ENCODE assay signal across 13 cellular contexts in the genomic region with DNA sequence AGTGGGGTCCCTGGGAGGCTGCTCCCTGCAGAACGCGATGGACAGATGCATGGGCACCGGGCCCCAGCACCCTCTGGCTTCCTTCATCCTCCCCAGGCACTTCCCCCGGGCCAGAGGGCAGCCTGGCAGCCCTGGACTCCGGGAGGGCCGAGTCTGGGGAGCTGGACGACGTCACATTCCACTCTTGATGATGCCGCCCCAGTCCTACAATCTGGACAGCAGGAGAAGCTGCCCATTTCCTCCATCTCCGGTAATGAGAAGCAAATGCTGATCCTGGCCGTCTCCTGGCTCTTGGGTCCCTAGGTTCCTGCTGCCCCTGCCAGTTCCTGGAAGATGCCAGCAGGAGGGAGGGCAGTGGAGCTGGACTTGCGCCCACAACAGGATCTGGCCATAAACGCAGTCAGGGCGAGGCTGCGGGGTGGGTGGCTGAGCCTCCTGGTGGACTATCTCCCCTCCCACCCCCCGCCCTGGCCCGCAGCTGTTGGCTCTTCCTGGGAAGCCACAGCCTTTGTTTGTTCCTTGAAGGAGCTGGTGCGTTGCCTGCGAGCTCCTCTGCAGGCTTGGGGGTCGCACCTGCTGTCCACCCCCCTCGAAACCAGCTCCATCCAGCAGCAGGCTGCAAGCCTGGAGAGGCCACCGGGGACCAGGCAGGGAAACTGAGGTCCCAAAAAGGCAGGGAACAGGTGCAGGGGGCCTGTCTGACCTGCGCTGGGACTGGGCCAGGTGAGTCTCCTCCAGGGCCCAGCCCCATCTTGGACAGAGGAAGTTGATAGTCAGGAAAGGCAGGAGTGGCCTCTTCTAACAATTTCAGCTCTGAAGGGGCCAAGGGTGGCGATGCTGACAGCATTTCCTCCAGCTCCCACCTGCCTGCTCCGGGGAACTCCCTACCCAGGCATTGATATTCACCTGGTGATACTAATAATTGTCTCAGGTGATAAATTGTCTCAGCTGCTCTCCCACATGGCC. TPM values are rescaled to one million over a fixed set of nuclear protein-coding genes. Genes with fewer than 3 reads are reported as not detected.
DNase-seq lines count a peak whose midpoint lies in the region.
"Had no signal": no experiment of that assay in that cellular context is flagged by ENCODE, and none has a peak within 500 bp of the region (broad histone marks: within the 10 kb centered on the region; RNA-seq: fewer than 3 reads in every experiment).

No MANE protein-coding gene starts in this region.

- H3K9ac ChIP-seq in BLaER1 treated with 17β-estradiol and CSF1 and Interleukin-3, amounts not matched to agents 10 nM and 100 nM: peak overlapping the region in 2 of 11 experiments; percentile 9 to 41; a peak in 2 of 22 replicates
- H3K9ac ChIP-seq in neuronal stem cell (ENCODE audit: low read depth, low read length, poor library complexity): peak overlapping the region; percentile 34

- no peak overlapping the region for H3K27ac Mint-ChIP-seq in T-helper 2 cell treated with Interferon-gamma antibody and Interleukin-4, amounts not matched to agents 5 μg/mL and 100 μg/mL, for 36 hours
- H3K27ac Mint-ChIP-seq: IgD-negative memory B cell had no signal

- H2BK15ac ChIP-seq in neuronal stem cell (ENCODE audit: low read length): peak overlapping the region; percentile 98

- peak overlapping the region in 9 of 11 experiments; percentile 68 to 89 (median 82); a peak in 16 of 22 replicates for H3K4me2 ChIP-seq in BLaER1 treated with 17β-estradiol and CSF1 and Interleukin-3, amounts not matched to agents 10 nM and 100 nM
- no peak overlapping the region for H3K4me2 ChIP-seq in neuronal stem cell (ENCODE audit: insufficient read depth, low read length, poor library complexity, severe bottlenecking)

- no peaks in the 10 kb centered on the region for H3K9me3 ChIP-seq in BLaER1 treated with 17β-estradiol and CSF1 and Interleukin-3, amounts not matched to agents 10 nM and 100 nM (replicated peaks in 1 of 11)
- H3K9me3 ChIP-seq in neuronal stem cell (replicated peaks in 1 of 2; ENCODE audit: control insufficient read depth in 2 of 2, insufficient read depth in 1 of 2, low read depth in 1 of 2, low read length in 2 of 2): no peaks in the 10 kb centered on the region

- no peak overlapping the region for H3K4me3 ChIP-seq in BLaER1 treated with 17β-estradiol and CSF1 and Interleukin-3, amounts not matched to agents 10 nM and 100 nM
- H3K4me3 ChIP-seq in H7 (ENCODE audit: insufficient read depth, low read depth, low read length) (no peak overlapping the region), neuronal stem cell (ENCODE audit: low read length in 2 of 2) (no peak overlapping the region)
- H3K4me3 ChIP-seq: GM12878 had no signal

- no peaks in the 10 kb centered on the region for H3K79me1 ChIP-seq in neuronal stem cell (ENCODE audit: low read depth, low read length)

- H3K4me1 Mint-ChIP-seq in T-helper 2 cell treated with Interferon-gamma antibody and Interleukin-4, amounts not matched to agents 5 μg/mL and 100 μg/mL, for 36 hours (ENCODE audit: low read depth): no peaks in the 10 kb centered on the region

- no peak overlapping the region for H4K8ac ChIP-seq in neuronal stem cell (ENCODE audit: low read depth, low read length)

- peak overlapping the region; percentile 100 for H2AK5ac ChIP-seq in neuronal stem cell (ENCODE audit: low read depth, low read length)

- no peak overlapping the region for H4K91ac ChIP-seq in neuronal stem cell (ENCODE audit: low read depth, low read length, poor library complexity)

- WGBS in neuronal stem cell (ENCODE audit: extremely low coverage in 2 of 2, insufficient read length in 2 of 2, insufficient replicate concordance in 1 of 2), 2 donors: no CpG with 5 or more reads among the region's 25 CpGs

- no peaks in the 10 kb centered on the region for H3K36me3 Mint-ChIP-seq in T-helper 2 cell treated with Interferon-gamma antibody and Interleukin-4, amounts not matched to agents 5 μg/mL and 100 μg/mL, for 36 hours (ENCODE audit: low read depth)
- H3K36me3 Mint-ChIP-seq: IgD-negative memory B cell had no signal

- peak; percentile 78 for DNase-seq in H7
- DNase-seq in cerebellar cortex (ENCODE audit: low spot score): peak; percentile 70
- no peak for DNase-seq in neuronal stem cell (ENCODE audit: low spot score)
- DNase-seq in T-helper 2 cell treated with Interferon-gamma antibody and Interleukin-4, amounts not matched to agents 5 μg/mL and 100 μg/mL, for 36 hours (ENCODE audit: low spot score): no peak
- no peak for DNase-seq in medulla oblongata (ENCODE audit: extremely low spot score)
- DNase-seq in central memory CD4-positive, alpha-beta T cell: no peak
- no peak for DNase-seq in HUDEP-2 (lab: John Stamatoyannopoulos, UW; ENCODE audit: unreplicated experiment in 76 of 76)
- DNase-seq: activated T-cell treated with anti-CD3 and anti-CD28 coated beads, Interleukin-2, amount 50 U/mL, for 4 hours; NCI-H446 had no signal

- peak overlapping the region; percentile 37 for H3K23ac ChIP-seq in neuronal stem cell (ENCODE audit: low read depth, low read length, poor library complexity)

- H3K14ac ChIP-seq in neuronal stem cell (ENCODE audit: low read length): no peak overlapping the region

- no peak overlapping the region for H3K27ac ChIP-seq in BLaER1 treated with 17β-estradiol and CSF1 and Interleukin-3, amounts not matched to agents 10 nM and 100 nM
- no peak overlapping the region for H3K27ac ChIP-seq in neuronal stem cell (replicated peaks; ENCODE audit: low read length)

- peaks cover 44 to 81% (median 77%) of the 10 kb centered on the region in 10 experiments for H3K4me1 ChIP-seq in BLaER1 treated with 17β-estradiol and CSF1 and Interleukin-3, amounts not matched to agents 10 nM and 100 nM
- H3K4me1 ChIP-seq in neuronal stem cell (ENCODE audit: control insufficient read depth in 2 of 2, insufficient read depth in 1 of 2, low read depth in 1 of 2, low read length in 2 of 2): peaks cover 0 to 8% of the 10 kb centered on the region in 2 donors

- no peaks in the 10 kb centered on the region for H3K36me3 ChIP-seq in BLaER1 treated with 17β-estradiol and CSF1 and Interleukin-3, amounts not matched to agents 10 nM and 100 nM
- no peaks in the 10 kb centered on the region for H3K36me3 ChIP-seq in H7 (replicated peaks; ENCODE audit: control insufficient read depth, insufficient read depth, low read length)
- no peaks in the 10 kb centered on the region for H3K36me3 ChIP-seq in neuronal stem cell (replicated peaks in 1 of 2; ENCODE audit: control insufficient read depth in 2 of 2, insufficient read depth in 2 of 2, low read length in 2 of 2)

- H3K4me3 Mint-ChIP-seq in T-helper 2 cell treated with Interferon-gamma antibody and Interleukin-4, amounts not matched to agents 5 μg/mL and 100 μg/mL, for 36 hours: no peak overlapping the region
- H3K4me3 Mint-ChIP-seq: activated T-cell treated with anti-CD3 and anti-CD28 coated beads, Interleukin-2, amount 50 U/mL, for 4 hours; IgD-negative memory B cell had no signal

- H3K4ac ChIP-seq in neuronal stem cell (ENCODE audit: low read length): no peak overlapping the region

- no peak overlapping the region for H2BK5ac ChIP-seq in neuronal stem cell (ENCODE audit: low read length)

- H4K20me1 ChIP-seq in BLaER1 treated with 17β-estradiol and CSF1 and Interleukin-3, amounts not matched to agents 10 nM and 100 nM: peaks cover 0 to 24% (median 0%) of the 10 kb centered on the region in 11 experiments; a peak in 2 of 22 replicates

- no peaks in the 10 kb centered on the region for H3K27me3 Mint-ChIP-seq in T-helper 2 cell treated with Interferon-gamma antibody and Interleukin-4, amounts not matched to agents 5 μg/mL and 100 μg/mL, for 36 hours (ENCODE audit: low read depth)

- H2AFZ ChIP-seq in neuronal stem cell (ENCODE audit: low read length): no peak overlapping the region

- no peaks in the 10 kb centered on the region for H3K27me3 ChIP-seq in BLaER1 treated with 17β-estradiol and CSF1 and Interleukin-3, amounts not matched to agents 10 nM and 100 nM
- H3K27me3 ChIP-seq in H7 (ENCODE audit: control insufficient read depth, insufficient read depth, low read length) (no peaks in the 10 kb centered on the region), neuronal stem cell (ENCODE audit: control insufficient read depth in 3 of 3, insufficient read depth in 3 of 3, low read depth in 1 of 3, low read length in 3 of 3) (peaks cover 0 to 24% (median 0%) of the 10 kb centered on the region in 3 experiments)

- H3K18ac ChIP-seq in neuronal stem cell (ENCODE audit: low read length): peak overlapping the region; percentile 74

- H3K9me3 Mint-ChIP-seq in T-helper 2 cell treated with Interferon-gamma antibody and Interleukin-4, amounts not matched to agents 5 μg/mL and 100 μg/mL, for 36 hours: no peaks in the 10 kb centered on the region
- H3K9me3 Mint-ChIP-seq: activated T-cell treated with anti-CD3 and anti-CD28 coated beads, Interleukin-2, amount 50 U/mL, for 4 hours had no signal

- H2BK12ac ChIP-seq in neuronal stem cell (ENCODE audit: low read length): peak overlapping the region; percentile 46

- peak overlapping the region; percentile 87 for H2BK120ac ChIP-seq in neuronal stem cell (ENCODE audit: low read depth, low read length)

RNA-seq across cellular contexts. Expression of gene MUC6, which starts 17.9 kb away (rescaled TPM):
- not detected in 2 replicates for total RNA-seq in H7 (2014; rRNA removed; shearing (Covaris generic))
- polyA plus RNA-seq in neuronal stem cell (2013, experiment 1 of 2): not detected
- polyA plus RNA-seq in neuronal stem cell (2013, experiment 2 of 2): not detected
- total RNA-seq: skeletal muscle tissue had no signal
- polyA plus RNA-seq: IgD-negative memory B cell had no signal

RNA-seq across cellular contexts. Expression of gene MUC2, which starts 20.2 kb away (rescaled TPM):
- not detected in 2 replicates for total RNA-seq in H7 (2014; rRNA removed; shearing (Covaris generic))
- polyA plus RNA-seq in neuronal stem cell (2013, experiment 1 of 2): not detected
- polyA plus RNA-seq in neuronal stem cell (2013, experiment 2 of 2): under 0.01 TPM
- total RNA-seq: skeletal muscle tissue had no signal
- polyA plus RNA-seq: GM12878, IgD-negative memory B cell had no signal

Comparison
In these comparisons a context has a peak if more than half of its experiments do, and no peak if none do; other contexts are left out.
1. DNase-seq: peak in H7 (single experiment) and cerebellar cortex (single experiment); none in neuronal stem cell (single experiment), T-helper 2 cell treated with Interferon-gamma antibody and Interleukin-4, amounts not matched to agents 5 μg/mL and 100 μg/mL, for 36 hours (single experiment), medulla oblongata (single experiment), central memory CD4-positive, alpha-beta T cell (single experiment) and HUDEP-2 (0 of 76).